ENCODE assay signal across 21 cellular contexts in the genomic region with DNA sequence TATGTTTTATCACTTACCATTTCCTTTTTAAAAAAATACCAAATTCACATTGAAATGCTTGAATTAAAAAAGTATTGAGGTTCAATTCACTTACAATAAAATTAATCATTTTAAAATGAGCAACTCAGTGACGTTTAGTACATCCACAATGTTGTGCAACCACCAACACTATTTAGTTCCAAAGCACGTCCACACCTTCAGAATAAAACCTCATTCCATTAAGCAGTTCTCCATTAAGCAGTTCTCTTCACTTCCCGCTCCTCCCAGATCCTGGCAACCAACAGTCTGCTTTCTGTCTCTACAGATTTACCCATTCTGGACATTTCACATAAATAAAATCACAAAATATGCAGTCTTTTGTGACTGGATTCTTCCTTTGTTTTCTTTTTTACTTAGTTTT. TPM values are rescaled to one million over a fixed set of nuclear protein-coding genes. Genes with fewer than 3 reads are reported as not detected.
"Had no signal": no experiment of that assay in that cellular context is flagged by ENCODE, and none has a peak within 500 bp of the region (broad histone marks: within the 10 kb centered on the region; RNA-seq: fewer than 3 reads in every experiment).

No MANE protein-coding gene starts in this region.

- H3K27me3 ChIP-seq: MG63, SJSA1 had no signal

- H3K36me3 ChIP-seq: MG63, SJSA1 had no signal

- H3K9me3 ChIP-seq: MG63, SJSA1 had no signal

- H3K27ac ChIP-seq: HL-60, SJSA1, SK-N-MC had no signal

- H3K4me1 ChIP-seq: SJSA1 had no signal

- ATAC-seq: Panc1, Right ventricle myocardium inferior had no signal

- FAIRE-seq: HTR-8/SVneo had no signal

- DNase-seq: KBM-7, MG63, NCI-H1092, NCI-H1417 treated with DMSO at 0.1 percent for 48 hours, NCI-H146, NCI-H187, NCI-H2029, NCI-H2081 treated with DMSO at 0.1 percent for 48 hours, NCI-H226, NCI-H446, NCI-H510A, NCI-H524 treated with DMSO at 0.1 percent for 48 hours, NCI-H69, NCI-H774, SHP77 treated with DMSO at 0.1 percent for 48 hours had no signal

- H3K4me3 ChIP-seq: MG63, SJSA1, SK-N-MC had no signal

RNA-seq across cellular contexts. Expression of gene GNG4, which starts 41.3 kb away (rescaled TPM):
- total RNA-seq: Right ventricle myocardium inferior had no signal
